ENCODE assay signal across 8 cellular contexts in genomic region chr5:139391570-139392323, GRCh38. TPM values are rescaled to one million over a fixed set of nuclear protein-coding genes. Genes with fewer than 3 reads are reported as not detected.
A peak's percentile ranks its signal among the peaks of the same experiment; 100 is the strongest.
DNase-seq lines count a peak whose midpoint lies in the region; ATAC-seq and TF ChIP-seq lines count a peak whose summit lies in the region.

No MANE protein-coding gene starts in this region.

- no peak for TF ChIP-seq CTCF in tibial artery (IDR thresholded peaks at IDR 0.05)

- ATAC-seq in HG02642 (IDR thresholded peaks at IDR 0.05; ENCODE audit: poor library complexity, unreplicated experiment) = peak; percentile 0
- peak; percentile 4 for ATAC-seq in naive thymus-derived CD4-positive, alpha-beta T cell

- peaks cover 41% of the 10 kb centered on the region for H3K4me1 ChIP-seq in CD8-positive, alpha-beta memory T cell (ENCODE audit: insufficient read depth, low read length)
- H3K4me1 ChIP-seq in naive thymus-derived CD4-positive, alpha-beta T cell (ENCODE audit: control insufficient read depth in 2 of 2, insufficient read depth in 2 of 2, low read length in 2 of 2) = peaks cover 5 to 34% of the 10 kb centered on the region in 2 donors
- H3K4me1 ChIP-seq in tibial artery = peaks cover 0 to 42% (median 20%) of the 10 kb centered on the region in 4 donors

- H3K27me3 ChIP-seq in CD8-positive, alpha-beta memory T cell (ENCODE audit: insufficient read depth, low read length, poor library complexity, severe bottlenecking) = no peaks in the 10 kb centered on the region
- H3K27me3 ChIP-seq in naive thymus-derived CD4-positive, alpha-beta T cell (ENCODE audit: control insufficient read depth in 2 of 2, insufficient read depth in 2 of 2, low read length in 2 of 2) = no peaks in the 10 kb centered on the region
- H3K27me3 ChIP-seq in tibial artery = peaks cover 0 to 33% of the 10 kb centered on the region in 2 donors

- peaks cover 0 to 2% (median 0%) of the 10 kb centered on the region in 3 donors for H3K36me3 Mint-ChIP-seq in CD8-positive, alpha-beta memory T cell
- peaks cover 46% of the 10 kb centered on the region for H3K36me3 Mint-ChIP-seq in activated T-helper 2 cell treated with anti-CD3 and anti-CD28 coated beads, Interferon-gamma antibody, Interleukin-2, Interleukin-4, amounts not matched to agents 10 μg/mL and 5 μg/mL and 100 μg/mL, durations not matched to agents 14 hours and 24 hours and 36 hours (ENCODE audit: low read depth)
- peaks cover 0 to 13% (median 0%) of the 10 kb centered on the region in 5 donors for H3K36me3 Mint-ChIP-seq in naive thymus-derived CD4-positive, alpha-beta T cell

- H3K9me3 ChIP-seq in CD8-positive, alpha-beta memory T cell (ENCODE audit: low read length) = no peaks in the 10 kb centered on the region
- H3K9me3 ChIP-seq in naive thymus-derived CD4-positive, alpha-beta T cell (ENCODE audit: control insufficient read depth in 2 of 3, low read length in 3 of 3) = no peaks in the 10 kb centered on the region
- no peaks in the 10 kb centered on the region for H3K9me3 ChIP-seq in tibial artery

- POLR2A ChIA-PET in CD8-positive, alpha-beta memory T cell (lab: Charles Lee) = interaction anchor here (0.5 to 2.3 kb wide), 7 partner anchors 12 to 1052 kb away, joined by 3 to 20 read pairs (median 6); partner anchors contain the start of genes MATR3, PAIP2 and SPATA24
- POLR2A ChIA-PET in naive thymus-derived CD4-positive, alpha-beta T cell (lab: Charles Lee) = interaction anchor here (0.6 to 4.6 kb wide), 2 partner anchors 12 to 303 kb away, joined by 4 to 24 read pairs; partner anchors contain the start of gene SPATA24

- H3K27ac ChIP-seq in CD8-positive, alpha-beta memory T cell (ENCODE audit: low read depth, low read length) = peak overlapping the region; percentile 24
- no peak overlapping the region for H3K27ac ChIP-seq in naive thymus-derived CD4-positive, alpha-beta T cell (ENCODE audit: low read depth, low read length)
- H3K27ac ChIP-seq in tibial artery = no peak overlapping the region

- H3K27ac Mint-ChIP-seq in CD8-positive, alpha-beta memory T cell = peak overlapping the region; percentile 83 to 97 (median 92)
- peak overlapping the region; percentile 100 for H3K27ac Mint-ChIP-seq in activated T-helper 2 cell treated with anti-CD3 and anti-CD28 coated beads, Interferon-gamma antibody, Interleukin-2, Interleukin-4, amounts not matched to agents 10 μg/mL and 5 μg/mL and 100 μg/mL, durations not matched to agents 14 hours and 24 hours and 36 hours
- H3K27ac Mint-ChIP-seq in naive thymus-derived CD4-positive, alpha-beta T cell = peak overlapping the region in 8 of 9 donors; percentile 19 to 99 (median 73)

- CTCF ChIA-PET in CD8-positive, alpha-beta memory T cell (lab: Charles Lee) = interaction anchor here (0.7 to 5.4 kb wide), 8 partner anchors 10 to 141 kb away, joined by 3 to 38 read pairs (median 4); partner anchors contain the start of genes PAIP2 and SPATA24
- CTCF ChIA-PET in naive thymus-derived CD4-positive, alpha-beta T cell (lab: Charles Lee) = interaction anchor here (0.6 to 1.3 kb wide), 6 partner anchors 12 to 935 kb away, joined by 3 to 4 read pairs (median 3); partner anchors contain the start of gene SPATA24

- DNase-seq in CD8-positive, alpha-beta memory T cell = no peak
- DNase-seq in activated T-helper 2 cell treated with anti-CD3 and anti-CD28 coated beads, Interferon-gamma antibody, Interleukin-2, Interleukin-4, amounts not matched to agents 10 μg/mL and 5 μg/mL and 100 μg/mL, durations not matched to agents 14 hours and 24 hours and 36 hours (ENCODE audit: low spot score) = no peak
- peak in 1 of 9 donors; percentile 51 for DNase-seq in naive thymus-derived CD4-positive, alpha-beta T cell
- DNase-seq in NCI-H2171 treated with DMSO at 0.1 percent for 48 hours (lab: John Stamatoyannopoulos, UW) (no peak), tibial artery (no peak), DMS 273 (lab: John Stamatoyannopoulos, UW; ENCODE audit: unreplicated experiment) (no peak), COR-L47 (lab: John Stamatoyannopoulos, UW) (no peak)

- H3K4me3 Mint-ChIP-seq in CD8-positive, alpha-beta memory T cell = peak overlapping the region; percentile 75 to 89 (median 84)
- H3K4me3 Mint-ChIP-seq in activated T-helper 2 cell treated with anti-CD3 and anti-CD28 coated beads, Interferon-gamma antibody, Interleukin-2, Interleukin-4, amounts not matched to agents 10 μg/mL and 5 μg/mL and 100 μg/mL, durations not matched to agents 14 hours and 24 hours and 36 hours (ENCODE audit: low read depth) = peak overlapping the region; percentile 100
- H3K4me3 Mint-ChIP-seq in naive thymus-derived CD4-positive, alpha-beta T cell = peak overlapping the region; percentile 56 to 96 (median 82)

- peaks cover 0 to 5% of the 10 kb centered on the region in 2 donors for H3K27me3 Mint-ChIP-seq in CD8-positive, alpha-beta memory T cell
- H3K27me3 Mint-ChIP-seq in activated T-helper 2 cell treated with anti-CD3 and anti-CD28 coated beads, Interferon-gamma antibody, Interleukin-2, Interleukin-4, amounts not matched to agents 10 μg/mL and 5 μg/mL and 100 μg/mL, durations not matched to agents 14 hours and 24 hours and 36 hours (ENCODE audit: low read depth) = no peaks in the 10 kb centered on the region
- H3K27me3 Mint-ChIP-seq in naive thymus-derived CD4-positive, alpha-beta T cell = no peaks in the 10 kb centered on the region

- intact Hi-C loops in activated T-helper 2 cell treated with anti-CD3 and anti-CD28 coated beads, Interferon-gamma antibody, Interleukin-2, Interleukin-4, amounts not matched to agents 10 μg/mL and 5 μg/mL and 100 μg/mL, durations not matched to agents 14 hours and 24 hours and 36 hours (cut with micrococcal nuclease) = loop anchor here (2.0 to 5.0 kb wide), 5 partner anchors 47 to 814 kb away; partner anchors contain the start of genes DNAJC18, HSPA9 and MATR3
- intact Hi-C loops in naive thymus-derived CD4-positive, alpha-beta T cell (cut with micrococcal nuclease) = loop anchor here (1.0 to 10.0 kb wide), 10 partner anchors 13 to 927 kb away; partner anchors contain the start of genes PAIP2 (in 2 of the 2), SPATA24 (in 2 of the 2), CTNNA1 (in 1 of the 2) and DNAJC18 (in 1 of the 2)
- intact Hi-C loops in tibial artery (cut with DNase I; ENCODE audit: low total_unique reads) = no loop called here

- peak overlapping the region; percentile 59 for H3K4me3 ChIP-seq in CD8-positive, alpha-beta memory T cell (ENCODE audit: low read length)
- H3K4me3 ChIP-seq in naive thymus-derived CD4-positive, alpha-beta T cell (ENCODE audit: low read length) = peak overlapping the region; percentile 76
- peak overlapping the region in 1 of 2 donors; percentile 49 for H3K4me3 ChIP-seq in tibial artery

- H3K9me3 Mint-ChIP-seq in CD8-positive, alpha-beta memory T cell = no peaks in the 10 kb centered on the region
- H3K9me3 Mint-ChIP-seq in activated T-helper 2 cell treated with anti-CD3 and anti-CD28 coated beads, Interferon-gamma antibody, Interleukin-2, Interleukin-4, amounts not matched to agents 10 μg/mL and 5 μg/mL and 100 μg/mL, durations not matched to agents 14 hours and 24 hours and 36 hours = no peaks in the 10 kb centered on the region
- H3K9me3 Mint-ChIP-seq in naive thymus-derived CD4-positive, alpha-beta T cell = no peaks in the 10 kb centered on the region

- peaks cover 27 to 63% (median 37%) of the 10 kb centered on the region in 3 donors for H3K4me1 Mint-ChIP-seq in CD8-positive, alpha-beta memory T cell
- H3K4me1 Mint-ChIP-seq in activated T-helper 2 cell treated with anti-CD3 and anti-CD28 coated beads, Interferon-gamma antibody, Interleukin-2, Interleukin-4, amounts not matched to agents 10 μg/mL and 5 μg/mL and 100 μg/mL, durations not matched to agents 14 hours and 24 hours and 36 hours (ENCODE audit: low read depth) = peaks cover 48% of the 10 kb centered on the region
- peaks cover 12 to 59% (median 25%) of the 10 kb centered on the region in 7 donors for H3K4me1 Mint-ChIP-seq in naive thymus-derived CD4-positive, alpha-beta T cell

- H3K36me3 ChIP-seq in CD8-positive, alpha-beta memory T cell (ENCODE audit: insufficient read depth, low read length) = no peaks in the 10 kb centered on the region
- H3K36me3 ChIP-seq in naive thymus-derived CD4-positive, alpha-beta T cell (ENCODE audit: control insufficient read depth in 2 of 3, insufficient read depth in 3 of 3, low read length in 3 of 3) = peaks cover 0 to 6% (median 0%) of the 10 kb centered on the region in 3 experiments
- no peaks in the 10 kb centered on the region for H3K36me3 ChIP-seq in tibial artery

RNA-seq across cellular contexts. Expression of gene MZB1, which starts 2.0 kb away (rescaled TPM):
- 1 to 10 TPM; 5.1 to 6.4 TPM for total RNA-seq in CD8-positive, alpha-beta memory T cell
- polyA plus RNA-seq in CD8-positive, alpha-beta memory T cell = 3.5 TPM
- 48.3 and 53.6 TPM in 2 replicates for total RNA-seq in activated T-helper 2 cell treated with anti-CD3 and anti-CD28 coated beads, Interferon-gamma antibody, Interleukin-2, Interleukin-4, amounts not matched to agents 10 μg/mL and 5 μg/mL and 100 μg/mL, durations not matched to agents 14 hours and 24 hours and 36 hours
- 10 to 100 TPM in 3 of 5 experiments, under 1 TPM in 2; 0.60 to 70.6 (median 12.8) TPM for total RNA-seq in naive thymus-derived CD4-positive, alpha-beta T cell
- under 1 TPM; 0.25 to 0.80 TPM for polyA plus RNA-seq in naive thymus-derived CD4-positive, alpha-beta T cell

RNA-seq across cellular contexts. Expression of gene PROB1, which starts 3.2 kb away (rescaled TPM):
- 1 to 10 TPM; 6.7 to 7.2 TPM for total RNA-seq in CD8-positive, alpha-beta memory T cell
- polyA plus RNA-seq in CD8-positive, alpha-beta memory T cell = 0.72 TPM
- 7.7 and 8.3 TPM in 2 replicates for total RNA-seq in activated T-helper 2 cell treated with anti-CD3 and anti-CD28 coated beads, Interferon-gamma antibody, Interleukin-2, Interleukin-4, amounts not matched to agents 10 μg/mL and 5 μg/mL and 100 μg/mL, durations not matched to agents 14 hours and 24 hours and 36 hours
- 1 to 10 TPM in 2 of 5 experiments, under 1 TPM in 3; 0.58 to 4.9 (median 0.97) TPM for total RNA-seq in naive thymus-derived CD4-positive, alpha-beta T cell
- under 1 TPM in 1 of 2 donors, not detected in 1; 0.26 TPM for polyA plus RNA-seq in naive thymus-derived CD4-positive, alpha-beta T cell

RNA-seq across cellular contexts. Expression of gene SLC23A1, which starts 8.7 kb away (rescaled TPM):
- total RNA-seq in CD8-positive, alpha-beta memory T cell = under 1 TPM in 1 of 2 experiments, not detected in 1; 0.33 TPM
- polyA plus RNA-seq in CD8-positive, alpha-beta memory T cell = not detected
- 2.1 and 4.2 TPM in 2 replicates for total RNA-seq in activated T-helper 2 cell treated with anti-CD3 and anti-CD28 coated beads, Interferon-gamma antibody, Interleukin-2, Interleukin-4, amounts not matched to agents 10 μg/mL and 5 μg/mL and 100 μg/mL, durations not matched to agents 14 hours and 24 hours and 36 hours
- 1 to 10 TPM in 1 of 5 experiments, not detected in 4; 4.7 TPM for total RNA-seq in naive thymus-derived CD4-positive, alpha-beta T cell
- not detected for polyA plus RNA-seq in naive thymus-derived CD4-positive, alpha-beta T cell

RNA-seq across cellular contexts. Expression of gene SPATA24, which starts 12.1 kb away (rescaled TPM):
- total RNA-seq in CD8-positive, alpha-beta memory T cell = 1 to 10 TPM; 3.6 to 3.9 TPM
- 4.2 TPM for polyA plus RNA-seq in CD8-positive, alpha-beta memory T cell
- total RNA-seq in activated T-helper 2 cell treated with anti-CD3 and anti-CD28 coated beads, Interferon-gamma antibody, Interleukin-2, Interleukin-4, amounts not matched to agents 10 μg/mL and 5 μg/mL and 100 μg/mL, durations not matched to agents 14 hours and 24 hours and 36 hours = 4.7 and 4.8 TPM in 2 replicates
- 1 to 10 TPM; 4.4 to 7.6 (median 5.8) TPM for total RNA-seq in naive thymus-derived CD4-positive, alpha-beta T cell
- polyA plus RNA-seq in naive thymus-derived CD4-positive, alpha-beta T cell = 1 to 10 TPM; 4.6 to 6.6 TPM

RNA-seq across cellular contexts. Expression of gene DNAJC18, which starts 47.6 kb away (rescaled TPM):
- 10 to 100 TPM; 25.3 to 25.7 TPM for total RNA-seq in CD8-positive, alpha-beta memory T cell
- 10.2 TPM for polyA plus RNA-seq in CD8-positive, alpha-beta memory T cell
- 29.8 and 35.8 TPM in 2 replicates for total RNA-seq in activated T-helper 2 cell treated with anti-CD3 and anti-CD28 coated beads, Interferon-gamma antibody, Interleukin-2, Interleukin-4, amounts not matched to agents 10 μg/mL and 5 μg/mL and 100 μg/mL, durations not matched to agents 14 hours and 24 hours and 36 hours
- total RNA-seq in naive thymus-derived CD4-positive, alpha-beta T cell = 1 to 10 TPM; 2.2 to 9.7 (median 4.9) TPM
- 1 to 10 TPM; 3.8 to 6.8 TPM for polyA plus RNA-seq in naive thymus-derived CD4-positive, alpha-beta T cell
